16 cellular contexts compared by ENCODE assay signal in genomic region chr1:211379446-211379845, GRCh38.
"Had no signal": no experiment of that assay in that cellular context is flagged by ENCODE, and none has a peak within 500 bp of the region (broad histone marks: within the 10 kb centered on the region; RNA-seq: fewer than 3 reads in every experiment).

No MANE protein-coding gene starts in this region.

- H3K27ac ChIP-seq: cardiac muscle cell, neural progenitor cell, vagina had no signal

- H3K27ac Mint-ChIP-seq: activated CD4-positive, alpha-beta T cell treated with anti-CD3 and anti-CD28 coated beads for 36 hours; mesothelial cell of epicardium; progenitor cell of endocrine pancreas had no signal

- H3K9ac ChIP-seq: neural progenitor cell had no signal

- H3K4me3 ChIP-seq: cardiac muscle cell, lung, neural progenitor cell, vagina had no signal

- H3K4me2 ChIP-seq: neural progenitor cell had no signal

- DNase-seq: activated CD4-positive, alpha-beta memory T cell treated with anti-CD3 and anti-CD28 coated beads, Interleukin-2, amount 10 ng/mL, durations not matched to agents 7 days and 5 days; activated effector memory CD4-positive, alpha-beta T cell treated with anti-CD3 and anti-CD28 coated beads, Interleukin-2, amount 50 U/mL, for 16 hours; activated naive CD4-positive, alpha-beta T cell treated with anti-CD3 and anti-CD28 coated beads, Interleukin-2, amount 50 U/mL, for 16 hours; activated T-cell treated with anti-CD3 and anti-CD28 coated beads, Interleukin-2, amount 50 U/mL, for 24 hours; amygdala; effector memory CD8-positive, alpha-beta T cell; hippocampal formation; left colon had no signal

- H2AFZ ChIP-seq: neural progenitor cell had no signal

- H3K36me3 ChIP-seq: cardiac muscle cell, neural progenitor cell, vagina had no signal

- ATAC-seq: effector memory CD8-positive, alpha-beta T cell; left colon had no signal

- H3K9me3 ChIP-seq: vagina had no signal

- H3K4me3 Mint-ChIP-seq: activated CD4-positive, alpha-beta memory T cell treated with anti-CD3 and anti-CD28 coated beads, Interleukin-2, amount 10 ng/mL, durations not matched to agents 7 days and 5 days; activated CD4-positive, alpha-beta T cell treated with anti-CD3 and anti-CD28 coated beads for 36 hours; activated T-cell treated with anti-CD3 and anti-CD28 coated beads, Interleukin-2, amount 50 U/mL, for 24 hours; effector memory CD8-positive, alpha-beta T cell; mesothelial cell of epicardium; neural progenitor cell; stimulated activated naive CD8-positive, alpha-beta T cell treated with anti-CD3 and anti-CD28 coated beads, Interleukin-15, Interleukin-2, amounts not matched to agents 100 ng/mL and 50 ng/mL, for 24 hours had no signal

- H3K27me3 Mint-ChIP-seq: activated CD4-positive, alpha-beta memory T cell treated with anti-CD3 and anti-CD28 coated beads, Interleukin-2, amount 10 ng/mL, durations not matched to agents 7 days and 5 days; activated CD4-positive, alpha-beta T cell treated with anti-CD3 and anti-CD28 coated beads for 36 hours; activated T-cell treated with anti-CD3 and anti-CD28 coated beads, Interleukin-2, amount 50 U/mL, for 24 hours; effector memory CD8-positive, alpha-beta T cell; progenitor cell of endocrine pancreas; stimulated activated naive CD8-positive, alpha-beta T cell treated with anti-CD3 and anti-CD28 coated beads, Interleukin-15, Interleukin-2, amounts not matched to agents 100 ng/mL and 50 ng/mL, for 24 hours had no signal

- H3K9me3 Mint-ChIP-seq: activated CD4-positive, alpha-beta memory T cell treated with anti-CD3 and anti-CD28 coated beads, Interleukin-2, amount 10 ng/mL, durations not matched to agents 7 days and 5 days; effector memory CD8-positive, alpha-beta T cell; mesothelial cell of epicardium; neural progenitor cell; stimulated activated naive CD8-positive, alpha-beta T cell treated with anti-CD3 and anti-CD28 coated beads, Interleukin-15, Interleukin-2, amounts not matched to agents 100 ng/mL and 50 ng/mL, for 24 hours had no signal

- H3K27me3 ChIP-seq: cardiac muscle cell, neural progenitor cell, vagina had no signal

- H3K36me3 Mint-ChIP-seq: neural progenitor cell had no signal
